ENCODE assay signal across 1 cellular context in the genomic region with DNA sequence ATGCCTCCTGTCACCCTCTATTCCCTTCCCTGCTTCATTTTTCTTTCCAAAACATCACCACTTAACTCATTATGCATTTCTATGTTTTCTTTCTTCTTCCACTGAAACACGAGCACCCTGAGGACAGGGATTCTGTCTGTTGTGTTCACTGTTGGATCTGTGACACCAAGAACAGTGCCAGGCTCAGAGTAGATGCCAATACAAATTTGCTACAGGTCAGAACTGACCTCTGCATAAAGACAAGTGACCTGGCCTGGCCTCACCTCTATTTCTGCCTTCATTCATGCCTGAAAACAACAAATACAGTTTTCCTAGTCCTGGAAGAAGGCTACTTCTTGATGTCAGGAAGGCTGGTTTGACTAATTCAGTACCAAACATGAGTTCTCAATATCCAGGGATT.
TF ChIP-seq lines count a peak whose summit lies in the region.

No MANE protein-coding gene starts in this region.

TF ChIP-seq in HepG2, 621 proteins besides CTCF, POLR2A, EP300 and RAD21:
- TF ChIP-seq ZNF709 (CRISPR knock-in tag; IDR thresholded peaks at IDR 0.05) (no peak), ELF3 (CRISPR knock-in tag; IDR thresholded peaks at IDR 0.05) (no peak), NCOA1 (CRISPR knock-in tag; IDR thresholded peaks at IDR 0.05) (no peak), KDM4B (CRISPR knock-in tag; IDR thresholded peaks at IDR 0.05) (no peak), PCBP1 (IDR thresholded peaks at IDR 0.05; ENCODE audit: borderline replicate concordance, low read depth, low read length) (no peak), ZNF468 (CRISPR knock-in tag; IDR thresholded peaks at IDR 0.05) (no peak)
- TF ChIP-seq, protein P1, sequence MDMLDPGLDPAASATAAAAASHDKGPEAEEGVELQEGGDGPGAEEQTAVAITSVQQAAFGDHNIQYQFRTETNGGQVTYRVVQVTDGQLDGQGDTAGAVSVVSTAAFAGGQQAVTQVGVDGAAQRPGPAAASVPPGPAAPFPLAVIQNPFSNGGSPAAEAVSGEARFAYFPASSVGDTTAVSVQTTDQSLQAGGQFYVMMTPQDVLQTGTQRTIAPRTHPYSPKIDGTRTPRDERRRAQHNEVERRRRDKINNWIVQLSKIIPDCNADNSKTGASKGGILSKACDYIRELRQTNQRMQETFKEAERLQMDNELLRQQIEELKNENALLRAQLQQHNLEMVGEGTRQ (IDR thresholded peaks at IDR 0.05; ENCODE audit: low read depth, low read length): no peak
- TF ChIP-seq, protein P1 (CRISPR knock-in tag; IDR thresholded peaks at IDR 0.05; ENCODE audit: borderline replicate concordance): no peak
- TF ChIP-seq, protein P2, sequence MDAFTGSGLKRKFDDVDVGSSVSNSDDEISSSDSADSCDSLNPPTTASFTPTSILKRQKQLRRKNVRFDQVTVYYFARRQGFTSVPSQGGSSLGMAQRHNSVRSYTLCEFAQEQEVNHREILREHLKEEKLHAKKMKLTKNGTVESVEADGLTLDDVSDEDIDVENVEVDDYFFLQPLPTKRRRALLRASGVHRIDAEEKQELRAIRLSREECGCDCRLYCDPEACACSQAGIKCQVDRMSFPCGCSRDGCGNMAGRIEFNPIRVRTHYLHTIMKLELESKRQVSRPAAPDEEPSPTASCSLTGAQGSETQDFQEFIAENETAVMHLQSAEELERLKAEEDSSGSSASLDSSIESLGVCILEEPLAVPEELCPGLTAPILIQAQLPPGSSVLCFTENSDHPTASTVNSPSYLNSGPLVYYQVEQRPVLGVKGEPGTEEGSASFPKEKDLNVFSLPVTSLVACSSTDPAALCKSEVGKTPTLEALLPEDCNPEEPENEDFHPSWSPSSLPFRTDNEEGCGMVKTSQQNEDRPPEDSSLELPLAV (CRISPR knock-in tag; conservative IDR thresholded peaks at IDR 0.05; ENCODE audit: low read depth): no peak
- TF ChIP-seq, protein P3, sequence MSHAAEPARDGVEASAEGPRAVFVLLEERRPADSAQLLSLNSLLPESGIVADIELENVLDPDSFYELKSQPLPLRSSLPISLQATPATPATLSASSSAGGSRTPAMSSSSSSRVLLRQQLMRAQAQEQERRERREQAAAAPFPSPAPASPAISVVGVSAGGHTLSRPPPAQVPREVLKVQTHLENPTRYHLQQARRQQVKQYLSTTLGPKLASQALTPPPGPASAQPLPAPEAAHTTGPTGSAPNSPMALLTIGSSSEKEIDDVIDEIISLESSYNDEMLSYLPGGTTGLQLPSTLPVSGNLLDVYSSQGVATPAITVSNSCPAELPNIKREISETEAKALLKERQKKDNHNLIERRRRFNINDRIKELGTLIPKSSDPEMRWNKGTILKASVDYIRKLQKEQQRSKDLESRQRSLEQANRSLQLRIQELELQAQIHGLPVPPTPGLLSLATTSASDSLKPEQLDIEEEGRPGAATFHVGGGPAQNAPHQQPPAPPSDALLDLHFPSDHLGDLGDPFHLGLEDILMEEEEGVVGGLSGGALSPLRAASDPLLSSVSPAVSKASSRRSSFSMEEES (CRISPR knock-in tag; IDR thresholded peaks at IDR 0.05): no peak
- TF ChIP-seq, protein P4, sequence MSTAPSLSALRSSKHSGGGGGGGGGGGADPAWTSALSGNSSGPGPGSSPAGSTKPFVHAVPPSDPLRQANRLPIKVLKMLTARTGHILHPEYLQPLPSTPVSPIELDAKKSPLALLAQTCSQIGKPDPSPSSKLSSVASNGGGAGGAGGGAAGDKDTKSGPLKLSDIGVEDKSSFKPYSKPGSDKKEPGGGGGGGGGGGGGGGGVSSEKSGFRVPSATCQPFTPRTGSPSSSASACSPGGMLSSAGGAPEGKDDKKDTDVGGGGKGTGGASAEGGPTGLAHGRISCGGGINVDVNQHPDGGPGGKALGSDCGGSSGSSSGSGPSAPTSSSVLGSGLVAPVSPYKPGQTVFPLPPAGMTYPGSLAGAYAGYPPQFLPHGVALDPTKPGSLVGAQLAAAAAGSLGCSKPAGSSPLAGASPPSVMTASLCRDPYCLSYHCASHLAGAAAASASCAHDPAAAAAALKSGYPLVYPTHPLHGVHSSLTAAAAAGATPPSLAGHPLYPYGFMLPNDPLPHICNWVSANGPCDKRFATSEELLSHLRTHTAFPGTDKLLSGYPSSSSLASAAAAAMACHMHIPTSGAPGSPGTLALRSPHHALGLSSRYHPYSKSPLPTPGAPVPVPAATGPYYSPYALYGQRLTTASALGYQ (CRISPR knock-in tag; IDR thresholded peaks at IDR 0.05): no peak
